In genomic region chr4:73856518-73856917, GRCh38 we compare ENCODE assay signal across 22 cellular contexts. TPM values are rescaled to one million over a fixed set of nuclear protein-coding genes. Genes with fewer than 3 reads are reported as not detected.
DNase-seq lines count a peak whose midpoint lies in the region; ATAC-seq, FAIRE-seq and TF ChIP-seq lines count a peak whose summit lies in the region.
"Had no signal": no experiment of that assay in that cellular context is flagged by ENCODE, and none has a peak within 500 bp of the region (broad histone marks: within the 10 kb centered on the region; RNA-seq: fewer than 3 reads in every experiment).

No MANE protein-coding gene starts in this region.

- H3K36me3 ChIP-seq in right lobe of liver (no peaks in the 10 kb centered on the region), suprapubic skin (no peaks in the 10 kb centered on the region), Karpas-422 (ENCODE audit: insufficient read depth, low read length) (no peaks in the 10 kb centered on the region)
- H3K36me3 ChIP-seq: stomach, vagina had no signal

- peak; percentile 45 for DNase-seq in AG20443 (ENCODE audit: low spot score)
- peak; percentile 17 for DNase-seq in RCC 7860 (ENCODE audit: low spot score)
- peak; percentile 84 for DNase-seq in epithelial cell of proximal tubule (ENCODE audit: low read depth)
- DNase-seq in right lobe of liver = no peak
- no peak for DNase-seq in activated CD8-positive, alpha-beta T cell treated with anti-CD3 and anti-CD28 coated beads for 36 hours
- DNase-seq in suprapubic skin (ENCODE audit: low spot score in 2 of 2) = no peak
- no peak for DNase-seq in Karpas-422
- DNase-seq: activated gamma-delta T cell; COR-L47; effector CD8-positive, alpha-beta T cell; head of caudate nucleus; IMR-90; mucosa of descending colon; NCI-H1048; NCI-H774; stomach; T-cell had no signal

- FAIRE-seq in RCC 7860 (lab: Jason Lieb, UNC) = no peak
- FAIRE-seq: islet of Langerhans had no signal

- H3K9me3 ChIP-seq in right lobe of liver (no peaks in the 10 kb centered on the region), suprapubic skin (no peaks in the 10 kb centered on the region), Karpas-422 (ENCODE audit: low read length) (no peaks in the 10 kb centered on the region)
- H3K9me3 ChIP-seq: mucosa of descending colon, stomach, vagina had no signal

- TF ChIP-seq POLR2A in right lobe of liver (IDR thresholded peaks at IDR 0.05) (no peak), suprapubic skin (IDR thresholded peaks at IDR 0.05) (no peak)

- H4K20me1 ChIP-seq in Karpas-422 (ENCODE audit: insufficient read depth, low read depth, low read length) = no peaks in the 10 kb centered on the region

- H3K4me1 ChIP-seq in right lobe of liver (peaks cover 0 to 15% (median 0%) of the 10 kb centered on the region in 4 donors), suprapubic skin (peaks cover 8% of the 10 kb centered on the region), Karpas-422 (ENCODE audit: low read length) (no peaks in the 10 kb centered on the region)
- H3K4me1 ChIP-seq: parathyroid adenoma had no signal

- intact Hi-C loops in right lobe of liver (cut with DNase I) = no loop called here
- intact Hi-C loops in activated CD8-positive, alpha-beta T cell treated with anti-CD3 and anti-CD28 coated beads for 36 hours (cut with micrococcal nuclease) = no loop called here

- no peak overlapping the region for H3K27ac Mint-ChIP-seq in activated CD8-positive, alpha-beta T cell treated with anti-CD3 and anti-CD28 coated beads for 36 hours
- H3K27ac Mint-ChIP-seq: T-cell, WTC11 had no signal

- TF ChIP-seq EP300 in suprapubic skin (IDR thresholded peaks at IDR 0.05) = no peak

- no peaks in the 10 kb centered on the region for H3K79me2 ChIP-seq in Karpas-422 (ENCODE audit: low read length)
- H3K79me2 ChIP-seq: parathyroid adenoma had no signal

- H3K27ac ChIP-seq in right lobe of liver (peak overlapping the region; percentile 39 to 60 (median 45)), suprapubic skin (no peak overlapping the region), Karpas-422 (ENCODE audit: low read length) (no peak overlapping the region)
- H3K27ac ChIP-seq: parathyroid adenoma, stomach, vagina had no signal

- POLR2A ChIA-PET in activated CD8-positive, alpha-beta T cell treated with anti-CD3 and anti-CD28 coated beads for 36 hours (lab: Charles Lee) = no interaction called here

- no peaks in the 10 kb centered on the region for H3K9me3 Mint-ChIP-seq in activated CD8-positive, alpha-beta T cell treated with anti-CD3 and anti-CD28 coated beads for 36 hours
- H3K9me3 Mint-ChIP-seq: T-cell, WTC11 had no signal

- no peaks in the 10 kb centered on the region for H3K36me3 Mint-ChIP-seq in activated CD8-positive, alpha-beta T cell treated with anti-CD3 and anti-CD28 coated beads for 36 hours (ENCODE audit: low read depth)
- H3K36me3 Mint-ChIP-seq: T-cell, WTC11 had no signal

- peaks cover 4% of the 10 kb centered on the region for H3K27me3 Mint-ChIP-seq in activated CD8-positive, alpha-beta T cell treated with anti-CD3 and anti-CD28 coated beads for 36 hours

- no peaks in the 10 kb centered on the region for H3K9me2 ChIP-seq in Karpas-422 (replicated peaks; ENCODE audit: insufficient read depth, low read length)

- H3K27me3 ChIP-seq in right lobe of liver (no peaks in the 10 kb centered on the region), suprapubic skin (peaks cover 6% of the 10 kb centered on the region), Karpas-422 (ENCODE audit: low read length) (no peaks in the 10 kb centered on the region)
- H3K27me3 ChIP-seq: vagina had no signal

- no peak for TF ChIP-seq CTCF in epithelial cell of proximal tubule (conservative IDR thresholded peaks at IDR 0.05; ENCODE audit: low read depth, low read length)
- TF ChIP-seq CTCF in right lobe of liver (IDR thresholded peaks at IDR 0.05) = no peak
- TF ChIP-seq CTCF in activated CD8-positive, alpha-beta T cell treated with anti-CD3 and anti-CD28 coated beads for 36 hours (IDR thresholded peaks at IDR 0.05) = no peak
- no peak for TF ChIP-seq CTCF in suprapubic skin (IDR thresholded peaks at IDR 0.05)

- no peak overlapping the region for H3K4me2 ChIP-seq in Karpas-422 (ENCODE audit: low read depth, low read length, poor library complexity, severe bottlenecking)

- no peak overlapping the region for H2AFZ ChIP-seq in Karpas-422 (ENCODE audit: low read length)
- H2AFZ ChIP-seq: parathyroid adenoma had no signal

- H3K4me1 Mint-ChIP-seq in activated CD8-positive, alpha-beta T cell treated with anti-CD3 and anti-CD28 coated beads for 36 hours (ENCODE audit: low read depth) = no peaks in the 10 kb centered on the region
- H3K4me1 Mint-ChIP-seq: T-cell had no signal

- no peak overlapping the region for H3K4me3 Mint-ChIP-seq in activated CD8-positive, alpha-beta T cell treated with anti-CD3 and anti-CD28 coated beads for 36 hours
- H3K4me3 Mint-ChIP-seq: T-cell, WTC11 had no signal

- H3K9ac ChIP-seq in Karpas-422 (ENCODE audit: low read length) = no peak overlapping the region
- H3K9ac ChIP-seq: parathyroid adenoma had no signal

- CTCF ChIA-PET in activated CD8-positive, alpha-beta T cell treated with anti-CD3 and anti-CD28 coated beads for 36 hours (lab: Charles Lee) = interaction anchor here (0.7 kb wide), 1 partner anchor 516 kb away, joined by 3 read pairs; no protein-coding TSS in a partner anchor

- H3K4me3 ChIP-seq in epithelial cell of proximal tubule (ENCODE audit: low read depth, low read length) (no peak overlapping the region), right lobe of liver (no peak overlapping the region), suprapubic skin (no peak overlapping the region), Karpas-422 (ENCODE audit: low read length) (no peak overlapping the region)
- H3K4me3 ChIP-seq: mucosa of descending colon, stomach, vagina had no signal

- ATAC-seq in right lobe of liver = peak; percentile 77 to 86 (median 80)
- ATAC-seq in HG02840 (IDR thresholded peaks at IDR 0.05; ENCODE audit: low FRiP score, unreplicated experiment) = no peak
- no peak for ATAC-seq in activated CD8-positive, alpha-beta T cell treated with anti-CD3 and anti-CD28 coated beads for 36 hours
- ATAC-seq: mucosa of descending colon, T-cell, WTC11 had no signal

RNA-seq across cellular contexts. Expression of gene PF4V1, which starts 3.4 kb away (rescaled TPM):
- not detected in 2 replicates for total RNA-seq in epithelial cell of proximal tubule
- total RNA-seq in right lobe of liver = not detected
- not detected for total RNA-seq in activated CD8-positive, alpha-beta T cell treated with anti-CD3 and anti-CD28 coated beads for 36 hours
- not detected for total RNA-seq in suprapubic skin
- not detected in 2 replicates for total RNA-seq in Karpas-422 (2014; rRNA removed; shearing (Covaris generic); ENCODE audit: low replicate concordance)
- total RNA-seq: IMR-90, mucosa of descending colon, stomach, vagina, WTC11 had no signal

RNA-seq across cellular contexts. Expression of gene CXCL1, which starts 12.7 kb away (rescaled TPM):
- total RNA-seq in epithelial cell of proximal tubule (100 and 158 TPM in 2 replicates), right lobe of liver (10 to 100 TPM in 2 of 6 experiments, 1 to 10 TPM in 2, under 1 TPM in 2; 0.42 to 33.1 (median 4.3) TPM), suprapubic skin (1 to 10 TPM in 1 of 4 donors, under 1 TPM in 1, not detected in 2; 0.59 to 1.7 TPM)
- not detected for total RNA-seq in activated CD8-positive, alpha-beta T cell treated with anti-CD3 and anti-CD28 coated beads for 36 hours
- not detected in 2 replicates for total RNA-seq in Karpas-422 (2014; rRNA removed; shearing (Covaris generic); ENCODE audit: low replicate concordance)
- total RNA-seq: IMR-90, T-cell had no signal

RNA-seq across cellular contexts. Expression of gene CXCL6, which starts 20.0 kb away (rescaled TPM):
- 7.2 and 17.1 TPM in 2 replicates for total RNA-seq in epithelial cell of proximal tubule
- total RNA-seq in right lobe of liver = 10 to 100 TPM in 2 of 6 experiments, 1 to 10 TPM in 3, under 1 TPM in 1; 0.68 to 22.7 (median 5.4) TPM
- not detected for total RNA-seq in activated CD8-positive, alpha-beta T cell treated with anti-CD3 and anti-CD28 coated beads for 36 hours
- total RNA-seq in suprapubic skin = not detected
- not detected in 2 replicates for total RNA-seq in Karpas-422 (2014; rRNA removed; shearing (Covaris generic); ENCODE audit: low replicate concordance)
- total RNA-seq: IMR-90, T-cell had no signal

Comparison
In these comparisons a context has a peak if more than half of its experiments do, and no peak if none do; other contexts are left out.
1. DNase-seq: peak in AG20443 (single experiment), RCC 7860 (single experiment) and epithelial cell of proximal tubule (single experiment); none in right lobe of liver (0 of 3), activated CD8-positive, alpha-beta T cell treated with anti-CD3 and anti-CD28 coated beads for 36 hours (single experiment), suprapubic skin (0 of 2) and Karpas-422 (single experiment).
2. ATAC-seq: peak in right lobe of liver (4 of 4); none in HG02840 (single experiment) and activated CD8-positive, alpha-beta T cell treated with anti-CD3 and anti-CD28 coated beads for 36 hours (single experiment).
3. H3K27ac ChIP-seq: peak in right lobe of liver (3 of 3); none in suprapubic skin (single experiment) and Karpas-422 (single experiment).